Comparison of ENCODE assay signal across 8 cellular contexts in genomic region chr6:44172759-44173500, GRCh38. TPM values are rescaled to one million over a fixed set of nuclear protein-coding genes. Genes with fewer than 3 reads are reported as not detected.
A peak's percentile ranks its signal among the peaks of the same experiment; 100 is the strongest.
DNase-seq lines count a peak whose midpoint lies in the region; ATAC-seq and TF ChIP-seq lines count a peak whose summit lies in the region.

No MANE protein-coding gene starts in this region.

- no peak overlapping the region for H3K23ac ChIP-seq in IMR-90 (ENCODE audit: low read depth, low read length)

- no peaks in the 10 kb centered on the region for H3K36me3 Mint-ChIP-seq in CD4-positive, alpha-beta T cell (ENCODE audit: low read depth)
- no peaks in the 10 kb centered on the region for H3K36me3 Mint-ChIP-seq in activated T-cell treated with anti-CD3 and anti-CD28 coated beads, Interleukin-2, amount 50 U/mL, for 4 hours (ENCODE audit: insufficient read depth)

- H3K9me1 ChIP-seq in IMR-90 (ENCODE audit: insufficient read depth, low read length) = peaks cover 6% of the 10 kb centered on the region; the same call in 1 of the 2 replicates

- no peak overlapping the region for H2BK15ac ChIP-seq in IMR-90 (ENCODE audit: low read depth, low read length)

- H3K27ac Mint-ChIP-seq in CD4-positive, alpha-beta T cell = no peak overlapping the region

- peaks cover 16% of the 10 kb centered on the region for H3K27me3 ChIP-seq in CD4-positive, alpha-beta T cell (ENCODE audit: control insufficient read depth, insufficient read depth, low read length)
- H3K27me3 ChIP-seq in IMR-90 (ENCODE audit: control insufficient read depth, insufficient read depth, low read length) = peaks cover 21% of the 10 kb centered on the region
- H3K27me3 ChIP-seq in Peyer's patch = no peaks in the 10 kb centered on the region

- H3K27me3 Mint-ChIP-seq in CD4-positive, alpha-beta T cell = no peaks in the 10 kb centered on the region
- H3K27me3 Mint-ChIP-seq in activated T-cell treated with anti-CD3 and anti-CD28 coated beads, Interleukin-2, amount 50 U/mL, for 4 hours (ENCODE audit: low read depth) = peaks cover 9% of the 10 kb centered on the region

- H3K9me3 ChIP-seq in CD4-positive, alpha-beta T cell (ENCODE audit: control insufficient read depth, low read length) = no peaks in the 10 kb centered on the region
- H3K9me3 ChIP-seq in IMR-90 (ENCODE audit: control insufficient read depth, insufficient read depth, low read length) (peaks cover 2% of the 10 kb centered on the region), Peyer's patch (no peaks in the 10 kb centered on the region)

- BruUV-seq in IMR-90 (replicated peaks; lab: Mats Ljungman, UMichigan) = no TSS peak

- H4K91ac ChIP-seq in IMR-90 (ENCODE audit: insufficient read depth, low read depth, low read length) = no peak overlapping the region

- H4K20me1 ChIP-seq in IMR-90 (ENCODE audit: insufficient read depth, low read length) = no peaks in the 10 kb centered on the region; the same call in 1 of the 2 replicates

- POLR2A ChIA-PET in CD4-positive, alpha-beta T cell (lab: Charles Lee) = interaction anchor here (1.0 to 1.8 kb wide), 3 partner anchors 52 to 74 kb away, joined by 3 to 9 read pairs (median 3); partner anchors contain the start of gene HSP90AB1
- POLR2A ChIA-PET in IMR-90 (lab: Charles Lee; ENCODE audit: unreplicated experiment) = interaction anchor here (0.7 to 0.9 kb wide), 2 partner anchors 8 to 75 kb away, joined by 3 to 6 read pairs; no protein-coding TSS in a partner anchor

- H3K4me3 Mint-ChIP-seq in CD4-positive, alpha-beta T cell = peak overlapping the region; percentile 23
- H3K4me3 Mint-ChIP-seq in activated T-cell treated with anti-CD3 and anti-CD28 coated beads, Interleukin-2, amount 50 U/mL, for 4 hours = peak overlapping the region; percentile 64

- TF ChIP-seq RAD21 in IMR-90 (IDR thresholded peaks at IDR 0.05; ENCODE audit: low read length) = peak; percentile 89

- H3K79me1 ChIP-seq in IMR-90 (ENCODE audit: low read depth in 1 of 2, low read length in 2 of 2) = no peaks in the 10 kb centered on the region

- H3K4me1 ChIP-seq in IMR-90 (ENCODE audit: control insufficient read depth, insufficient read depth, low read length) (0 out of 2 replicates have a peak, but pooled peaks cover 2% of the 10 kb centered on the region), Peyer's patch (peaks cover 0 to 38% (median 0%) of the 10 kb centered on the region in 4 donors)

- no peak overlapping the region for H2BK120ac ChIP-seq in IMR-90 (ENCODE audit: low read depth, low read length)

- no peak overlapping the region; the same call in 1 of the 2 replicates for H3K4ac ChIP-seq in IMR-90 (ENCODE audit: low read depth, low read length)

- peak overlapping the region; percentile 44 for H2AK9ac ChIP-seq in IMR-90 (replicated peaks; ENCODE audit: low read depth, low read length, poor library complexity)

- peak overlapping the region; percentile 84 for H2AFZ ChIP-seq in IMR-90 (replicated peaks; ENCODE audit: low read length, poor library complexity)

- H3K27ac ChIP-seq in CD4-positive, alpha-beta T cell (ENCODE audit: low read depth, low read length) = no peak overlapping the region
- H3K27ac ChIP-seq in IMR-90 (ENCODE audit: insufficient read depth, low read length) = no peak overlapping the region
- H3K27ac ChIP-seq in Peyer's patch = no peak overlapping the region

- 21% methylated on average over 6 of the region's 15 CpGs; no CpG with 5 or more reads in 1 of the 2 experiments for WGBS in IMR-90 (ENCODE audit: extremely low coverage in 2 of 2, insufficient read length in 1 of 2), 2 experiments

- DNase-seq in CD4-positive, alpha-beta T cell = peak; percentile 62 to 78 (median 70)
- peak; percentile 65 for DNase-seq in IMR-90
- DNase-seq in Peyer's patch = peak; percentile 81 to 93 (median 81)
- peak; percentile 79 for DNase-seq in activated T-cell treated with anti-CD3 and anti-CD28 coated beads, Interleukin-2, amount 50 U/mL, for 4 hours
- DNase-seq in fibroblast of peridontal ligament (ENCODE audit: extremely low read depth) = peak; percentile 79
- DNase-seq in non-pigmented ciliary epithelial cell (ENCODE audit: low read depth) = peak; percentile 20
- peak; percentile 60 for DNase-seq in stromal cell of bone marrow (ENCODE audit: low read depth)

- in situ Hi-C loops in IMR-90 (cut with MboI; ENCODE audit: low sequenced_read_pairs) = loop anchor here (5.0 kb wide), 1 partner anchor 59 kb away; no protein-coding TSS in a partner anchor

- intact Hi-C loops in CD4-positive, alpha-beta T cell (cut with DNase I, micrococcal nuclease) = loop anchor here (1.0 to 5.0 kb wide), 6 partner anchors 65 to 284 kb away; partner anchors contain the start of gene SLC35B2 (in 1 of the 2)
- intact Hi-C loops in IMR-90 (cut with micrococcal nuclease) = loop anchor here (1.0 kb wide), 2 partner anchors 61 to 165 kb away; no protein-coding TSS in a partner anchor

- H3K4me2 ChIP-seq in IMR-90 (ENCODE audit: low read depth, low read length) = no peak overlapping the region

- H3K4me1 Mint-ChIP-seq in CD4-positive, alpha-beta T cell (ENCODE audit: low read depth) = peaks cover 18% of the 10 kb centered on the region
- H3K4me1 Mint-ChIP-seq in activated T-cell treated with anti-CD3 and anti-CD28 coated beads, Interleukin-2, amount 50 U/mL, for 4 hours (ENCODE audit: low read depth) = peaks cover 14% of the 10 kb centered on the region

- ATAC-seq in CD4-positive, alpha-beta T cell (ENCODE audit: poor library complexity) = peak; percentile 89
- ATAC-seq in GM19397 (IDR thresholded peaks at IDR 0.05; ENCODE audit: unreplicated experiment) = peak; percentile 64
- ATAC-seq in IMR-90 (ENCODE audit: low read depth) = peak; percentile 99
- peak; percentile 86 to 87 for ATAC-seq in activated T-cell treated with anti-CD3 and anti-CD28 coated beads, Interleukin-2, amount 50 U/mL, for 4 hours

- H4K5ac ChIP-seq in IMR-90 (ENCODE audit: low read depth, low read length) = no peak overlapping the region

- H2BK5ac ChIP-seq in IMR-90 (ENCODE audit: low read depth, low read length, poor library complexity, severe bottlenecking) = no peak overlapping the region

- no peak overlapping the region for H3K9ac ChIP-seq in IMR-90 (ENCODE audit: low read depth, low read length)

- no peak overlapping the region for H3K18ac ChIP-seq in IMR-90 (ENCODE audit: low read depth, low read length)

- H3K36me3 ChIP-seq in IMR-90 (ENCODE audit: control insufficient read depth, insufficient read depth, low read length) (no peaks in the 10 kb centered on the region), Peyer's patch (no peaks in the 10 kb centered on the region)

- no peak overlapping the region for H4K8ac ChIP-seq in IMR-90 (ENCODE audit: low read depth in 2 of 2, low read length in 2 of 2)

- no peaks in the 10 kb centered on the region for H3K9me3 Mint-ChIP-seq in CD4-positive, alpha-beta T cell
- no peaks in the 10 kb centered on the region for H3K9me3 Mint-ChIP-seq in activated T-cell treated with anti-CD3 and anti-CD28 coated beads, Interleukin-2, amount 50 U/mL, for 4 hours

- dilution Hi-C loops in IMR-90 (cut with HindIII; ENCODE audit: low sequenced_read_pairs, unreplicated experiment) = no loop called here

- TF ChIP-seq POLR2A in IMR-90 (IDR thresholded peaks at IDR 0.05; ENCODE audit: low read depth, low read length) (no peak), Peyer's patch (IDR thresholded peaks at IDR 0.05) (no peak)

- peak; percentile 90 for TF ChIP-seq CTCF in CD4-positive, alpha-beta T cell (IDR thresholded peaks at IDR 0.05)
- peak; percentile 91 for TF ChIP-seq CTCF in IMR-90 (conservative IDR thresholded peaks at IDR 0.05; ENCODE audit: low read depth, low read length)
- peak; percentile 78 to 91 (median 86) for TF ChIP-seq CTCF in Peyer's patch (IDR thresholded peaks at IDR 0.05)

- no peak overlapping the region for H3K14ac ChIP-seq in IMR-90 (replicated peaks; ENCODE audit: low read depth, low read length)

- H3K4me3 ChIP-seq in IMR-90 (ENCODE audit: insufficient read depth, low read depth, low read length) (no peak overlapping the region), Peyer's patch (no peak overlapping the region)

- H2AK5ac ChIP-seq in IMR-90 (ENCODE audit: low read depth, low read length) = no peak overlapping the region

- no peak overlapping the region for H3K56ac ChIP-seq in IMR-90 (ENCODE audit: extremely low read depth, insufficient read depth, low read length)

- no peak overlapping the region for H2BK20ac ChIP-seq in IMR-90 (ENCODE audit: low read depth, low read length)

- CTCF ChIA-PET in CD4-positive, alpha-beta T cell (lab: Charles Lee) = interaction anchor here (1.1 to 1.3 kb wide), 3 partner anchors 18 to 166 kb away, joined by 3 to 4 read pairs (median 3); no protein-coding TSS in a partner anchor
- CTCF ChIA-PET in IMR-90 (lab: Yijun Ruan, JAX) = interaction anchor here (0.6 to 1.7 kb wide), 9 partner anchors 17 to 84 kb away, joined by 3 to 12 read pairs (median 6); no protein-coding TSS in a partner anchor

RNA-seq across cellular contexts. Expression of gene CAPN11, which starts 14.3 kb away (rescaled TPM):
- total RNA-seq in CD4-positive, alpha-beta T cell = 1 to 10 TPM; 1.3 to 1.5 TPM
- not detected in 2 replicates for total RNA-seq in IMR-90 (2012; rRNA removed)
- polyA plus RNA-seq in IMR-90 (2012; rRNA removed) = not detected in 2 replicates
- polyA plus RNA-seq in IMR-90 (2012; cell fraction: cytosol; rRNA removed) = 0.01 TPM in 1 of 2 replicates, not detected in the other
- polyA plus RNA-seq in IMR-90 (2012; cell fraction: nucleus; rRNA removed; ENCODE audit: low replicate concordance) = 0.10 and 0.24 TPM in 2 replicates
- total RNA-seq in Peyer's patch = 10 to 100 TPM in 1 of 4 donors, 1 to 10 TPM in 1, under 1 TPM in 1, not detected in 1; 0.67 to 16.5 (median 4.9) TPM
- under 1 TPM in 1 of 3 donors, not detected in 2; 0.68 TPM for total RNA-seq in activated T-cell treated with anti-CD3 and anti-CD28 coated beads, Interleukin-2, amount 50 U/mL, for 4 hours

RNA-seq across cellular contexts. Expression of gene MYMX, which starts 43.8 kb away (rescaled TPM):
- not detected for total RNA-seq in CD4-positive, alpha-beta T cell
- not detected in 2 replicates for total RNA-seq in IMR-90 (2012; rRNA removed)
- not detected in 2 replicates for polyA plus RNA-seq in IMR-90 (2012; rRNA removed)
- polyA plus RNA-seq in IMR-90 (2012; cell fraction: cytosol; rRNA removed) = not detected in 2 replicates
- not detected in 2 replicates for polyA plus RNA-seq in IMR-90 (2012; cell fraction: nucleus; rRNA removed; ENCODE audit: low replicate concordance)
- total RNA-seq in Peyer's patch = not detected
- total RNA-seq in activated T-cell treated with anti-CD3 and anti-CD28 coated beads, Interleukin-2, amount 50 U/mL, for 4 hours = not detected

RNA-seq across cellular contexts. Expression of gene TMEM63B, which starts 45.6 kb away (rescaled TPM):
- 10 to 100 TPM; 11.4 to 12.8 TPM for total RNA-seq in CD4-positive, alpha-beta T cell
- total RNA-seq in IMR-90 (2012; rRNA removed) (12.2 and 12.8 TPM in 2 replicates), Peyer's patch (10 to 100 TPM; 56.9 to 92.1 (median 81.9) TPM)
- polyA plus RNA-seq in IMR-90 (2012; rRNA removed) = 42.6 and 45.6 TPM in 2 replicates
- 18.6 and 55.2 TPM in 2 replicates for polyA plus RNA-seq in IMR-90 (2012; cell fraction: cytosol; rRNA removed)
- polyA plus RNA-seq in IMR-90 (2012; cell fraction: nucleus; rRNA removed; ENCODE audit: low replicate concordance) = 129 TPM in 2 replicates
- total RNA-seq in activated T-cell treated with anti-CD3 and anti-CD28 coated beads, Interleukin-2, amount 50 U/mL, for 4 hours = 10 to 100 TPM; 17.4 to 22.6 (median 17.5) TPM

RNA-seq across cellular contexts. Expression of gene MRPL14, which starts 45.7 kb away (rescaled TPM):
- 10 to 100 TPM; 10.4 to 11.5 TPM for total RNA-seq in CD4-positive, alpha-beta T cell
- total RNA-seq in IMR-90 (2012; rRNA removed) = 43.7 and 52.8 TPM in 2 replicates
- polyA plus RNA-seq in IMR-90 (2012; rRNA removed) = 87.9 and 102 TPM in 2 replicates
- 107 and 112 TPM in 2 replicates for polyA plus RNA-seq in IMR-90 (2012; cell fraction: cytosol; rRNA removed)
- 25.7 and 42.9 TPM in 2 replicates for polyA plus RNA-seq in IMR-90 (2012; cell fraction: nucleus; rRNA removed; ENCODE audit: low replicate concordance)
- 10 to 100 TPM; 35.5 to 51.1 (median 42.6) TPM for total RNA-seq in Peyer's patch
- 10 to 100 TPM; 51.0 to 87.9 (median 56.6) TPM for total RNA-seq in activated T-cell treated with anti-CD3 and anti-CD28 coated beads, Interleukin-2, amount 50 U/mL, for 4 hours

RNA-seq across cellular contexts. Expression of gene SLC29A1, which starts 50.5 kb away (rescaled TPM):
- total RNA-seq in CD4-positive, alpha-beta T cell = 1 to 10 TPM in 1 of 2 experiments, under 1 TPM in 1; 0.67 to 1.3 TPM
- total RNA-seq in IMR-90 (2012; rRNA removed) (4.1 and 4.7 TPM in 2 replicates), Peyer's patch (10 to 100 TPM in 3 of 4 donors, 1 to 10 TPM in 1; 4.4 to 25.6 (median 19.5) TPM)
- polyA plus RNA-seq in IMR-90 (2012; rRNA removed) = 22.1 and 23.2 TPM in 2 replicates
- 20.7 and 23.2 TPM in 2 replicates for polyA plus RNA-seq in IMR-90 (2012; cell fraction: cytosol; rRNA removed)
- 33.9 and 57.0 TPM in 2 replicates for polyA plus RNA-seq in IMR-90 (2012; cell fraction: nucleus; rRNA removed; ENCODE audit: low replicate concordance)
- total RNA-seq in activated T-cell treated with anti-CD3 and anti-CD28 coated beads, Interleukin-2, amount 50 U/mL, for 4 hours = 100 to 1,000 TPM; 165 to 199 (median 181) TPM

Comparison
In these comparisons a context has a peak if more than half of its experiments do, and no peak if none do; other contexts are left out.
1. DNase-seq: peak in every context shown above with its lines; median percentile 81 in Peyer's patch; 79 in activated T-cell treated with anti-CD3 and anti-CD28 coated beads, Interleukin-2, amount 50 U/mL, for 4 hours; 79 in fibroblast of peridontal ligament; 70 in CD4-positive, alpha-beta T cell; 65 in IMR-90; 60 in stromal cell of bone marrow; 20 in non-pigmented ciliary epithelial cell.